In genomic region chr3:55207744-55208143, GRCh38 we compare ENCODE assay signal across 21 cellular contexts.
"Had no signal": no experiment of that assay in that cellular context is flagged by ENCODE, and none has a peak within 500 bp of the region (broad histone marks: within the 10 kb centered on the region; RNA-seq: fewer than 3 reads in every experiment).

No MANE protein-coding gene starts in this region.

- H3K36me3 ChIP-seq: ovary, stomach, thoracic aorta had no signal

- H3K27ac ChIP-seq: coronary artery, hepatocyte, ovary, stomach, thoracic aorta had no signal

- DNase-seq: effector CD4-positive, alpha-beta T cell; endodermal cell; erythroblast; foreskin melanocyte; head of caudate nucleus; kidney; mammary epithelial cell; natural killer cell; ovary; right cardiac atrium; small intestine; stimulated activated CD4-positive, alpha-beta T cell treated with anti-CD3 and anti-CD28 coated beads, Interleukin-12 subunit alpha, Interleukin-12 subunit beta, amount 100 ng/mL, for 4 hours; stimulated activated naive CD4-positive, alpha-beta T cell; stomach; substantia nigra; trophoblast cell had no signal

- H3K27ac Mint-ChIP-seq: endodermal cell, natural killer cell, progenitor cell of endocrine pancreas had no signal

- H3K4me3 Mint-ChIP-seq: endodermal cell, natural killer cell, neural crest cell had no signal

- H3K79me2 ChIP-seq: hepatocyte had no signal

- H3K4me3 ChIP-seq: coronary artery, hepatocyte, ovary, stomach, thoracic aorta had no signal

- H3K4me2 ChIP-seq: hepatocyte had no signal

- H3K4me1 Mint-ChIP-seq: endodermal cell, natural killer cell had no signal

- H3K4me1 ChIP-seq: stomach had no signal

- H3K27me3 Mint-ChIP-seq: progenitor cell of endocrine pancreas had no signal

- ATAC-seq: natural killer cell, right cardiac atrium had no signal

- H3K36me3 Mint-ChIP-seq: natural killer cell had no signal

- H3K27me3 ChIP-seq: hepatocyte, ovary, stomach had no signal

- H2AFZ ChIP-seq: hepatocyte had no signal
